In the genomic region with DNA sequence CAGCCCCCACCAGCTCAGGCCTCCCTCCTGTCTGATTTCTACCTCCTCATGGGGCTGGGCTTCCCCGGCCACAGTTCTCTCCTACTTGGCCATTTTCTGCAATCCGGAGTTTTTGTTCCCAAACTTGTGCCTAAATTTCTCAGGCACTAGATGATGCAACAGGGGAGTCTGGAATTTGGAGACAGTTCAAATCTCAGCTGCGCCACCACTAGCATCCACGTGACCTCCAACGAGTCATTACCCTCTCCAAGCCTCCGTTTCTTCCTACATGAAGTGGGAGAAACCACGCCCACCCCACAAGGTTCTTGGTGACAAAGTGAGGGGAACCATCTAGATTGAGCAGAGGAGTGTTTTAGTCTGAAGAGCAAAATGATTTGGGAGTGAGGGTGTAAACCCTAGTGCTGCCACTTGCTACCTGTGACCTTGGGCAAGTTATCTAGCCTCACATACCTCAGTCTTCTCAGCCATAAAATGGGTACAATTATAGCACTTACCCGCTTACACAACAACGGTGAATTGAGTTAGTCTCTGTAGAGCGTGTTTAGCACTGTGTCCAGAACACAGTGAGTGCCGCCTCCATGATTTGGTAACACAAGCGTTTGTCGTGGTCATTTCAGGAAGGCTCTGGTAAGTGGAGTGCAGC, we compare ENCODE assay signal across 15 cellular contexts.
A peak's percentile ranks its signal among the peaks of the same experiment; 100 is the strongest.
DNase-seq lines count a peak whose midpoint lies in the region; ATAC-seq, FAIRE-seq and TF ChIP-seq lines count a peak whose summit lies in the region.
"Had no signal": no experiment of that assay in that cellular context is flagged by ENCODE, and none has a peak within 500 bp of the region (broad histone marks: within the 10 kb centered on the region; RNA-seq: fewer than 3 reads in every experiment).

No MANE protein-coding gene starts in this region.

- FAIRE-seq in astrocyte (lab: Jason Lieb, UNC): peak; percentile 50

- H3K4me1 ChIP-seq in breast epithelium: peaks cover 4% of the 10 kb centered on the region in 2 donors
- H3K4me1 ChIP-seq in astrocyte (ENCODE audit: insufficient read depth, low read length): peaks cover 16% of the 10 kb centered on the region
- H3K4me1 ChIP-seq in tibial artery: peaks cover 0 to 27% (median 16%) of the 10 kb centered on the region in 4 donors
- H3K4me1 ChIP-seq: neural progenitor cell had no signal

- peak overlapping the region; percentile 9 for H2AFZ ChIP-seq in astrocyte (ENCODE audit: low read depth, low read length)
- H2AFZ ChIP-seq: neural progenitor cell had no signal

- H3K9ac ChIP-seq in astrocyte (ENCODE audit: low read length): no peak overlapping the region
- H3K9ac ChIP-seq: neural progenitor cell had no signal

- H3K36me3 ChIP-seq in breast epithelium: no peaks in the 10 kb centered on the region
- no peaks in the 10 kb centered on the region for H3K36me3 ChIP-seq in astrocyte (ENCODE audit: insufficient read depth, low read length)
- no peaks in the 10 kb centered on the region for H3K36me3 ChIP-seq in tibial artery
- H3K36me3 ChIP-seq: neural progenitor cell had no signal

- H3K27me3 ChIP-seq in breast epithelium: no peaks in the 10 kb centered on the region
- no peaks in the 10 kb centered on the region for H3K27me3 ChIP-seq in astrocyte (ENCODE audit: insufficient read depth, low read length)
- no peaks in the 10 kb centered on the region for H3K27me3 ChIP-seq in tibial artery

- H3K4me2 ChIP-seq in astrocyte (ENCODE audit: low read length): no peak overlapping the region
- H3K4me2 ChIP-seq: neural progenitor cell had no signal

- H4K20me1 ChIP-seq in astrocyte (ENCODE audit: insufficient read depth, low read length): no peaks in the 10 kb centered on the region

- no peak overlapping the region for H3K27ac ChIP-seq in breast epithelium
- no peak overlapping the region for H3K27ac ChIP-seq in astrocyte (ENCODE audit: low read depth, low read length)
- H3K27ac ChIP-seq in tibial artery: peak overlapping the region in 1 of 2 donors; percentile 36
- H3K27ac ChIP-seq: neural progenitor cell had no signal

- no peak for ATAC-seq in HG03097 (IDR thresholded peaks at IDR 0.05; ENCODE audit: low FRiP score, unreplicated experiment)

- TF ChIP-seq CTCF in MCF 10A (IDR thresholded peaks at IDR 0.05; ENCODE audit: unreplicated experiment): no peak
- no peak for TF ChIP-seq CTCF in breast epithelium (IDR thresholded peaks at IDR 0.05)
- TF ChIP-seq CTCF in astrocyte (IDR thresholded peaks at IDR 0.05; ENCODE audit: insufficient read depth, low read depth, low read length): no peak
- TF ChIP-seq CTCF in tibial artery (IDR thresholded peaks at IDR 0.05): no peak

- no peaks in the 10 kb centered on the region for H3K9me3 Mint-ChIP-seq in MCF 10A (ENCODE audit: unreplicated experiment)
- peaks cover 3% of the 10 kb centered on the region for H3K9me3 Mint-ChIP-seq in astrocyte (ENCODE audit: unreplicated experiment)
- H3K9me3 Mint-ChIP-seq: neural progenitor cell; T-helper 1 cell treated with Interleukin-12 subunit alpha and Interleukin-12 subunit beta and Interleukin-4 antibody, amounts not matched to agents 30 μg/mL and 1 μg/mL, for 36 hours had no signal

- TF ChIP-seq POLR2A in breast epithelium (IDR thresholded peaks at IDR 0.05): no peak

- H3K27ac Mint-ChIP-seq in MCF 10A (ENCODE audit: low read depth, unreplicated experiment): peak overlapping the region; percentile 85
- peak overlapping the region; percentile 81 for H3K27ac Mint-ChIP-seq in astrocyte (ENCODE audit: unreplicated experiment)
- H3K27ac Mint-ChIP-seq: T-helper 1 cell treated with Interleukin-12 subunit alpha and Interleukin-12 subunit beta and Interleukin-4 antibody, amounts not matched to agents 30 μg/mL and 1 μg/mL, for 36 hours had no signal

- BruUV-seq in MCF 10A (replicated peaks; lab: Mats Ljungman, UMichigan): no TSS peak

- CTCF ChIA-PET in MCF 10A (lab: Yijun Ruan, JAX): interaction anchor here (0.5 to 7.1 kb wide), 13 partner anchors 10 to 361 kb away, joined by 3 to 90 read pairs (median 3); partner anchors contain the start of gene ASAP2

- H3K4me1 Mint-ChIP-seq in MCF 10A (ENCODE audit: insufficient read depth, unreplicated experiment) (peaks cover 34% of the 10 kb centered on the region), astrocyte (ENCODE audit: low read depth, unreplicated experiment) (peaks cover 22% of the 10 kb centered on the region)

- H3K4me3 Mint-ChIP-seq in MCF 10A (ENCODE audit: unreplicated experiment) (peak overlapping the region; percentile 49), astrocyte (ENCODE audit: unreplicated experiment) (no peak overlapping the region)
- H3K4me3 Mint-ChIP-seq: neural progenitor cell; T-helper 1 cell treated with Interleukin-12 subunit alpha and Interleukin-12 subunit beta and Interleukin-4 antibody, amounts not matched to agents 30 μg/mL and 1 μg/mL, for 36 hours had no signal

- H3K4me3 ChIP-seq in breast epithelium: peak overlapping the region in 1 of 3 donors; percentile 29
- H3K4me3 ChIP-seq in astrocyte (ENCODE audit: insufficient read depth, low read depth, low read length): no peak overlapping the region
- no peak overlapping the region for H3K4me3 ChIP-seq in tibial artery
- H3K4me3 ChIP-seq: neural progenitor cell had no signal

- H3K36me3 Mint-ChIP-seq in MCF 10A (ENCODE audit: insufficient read depth, unreplicated experiment) (no peaks in the 10 kb centered on the region), astrocyte (ENCODE audit: low read depth, unreplicated experiment) (no peaks in the 10 kb centered on the region)
- H3K36me3 Mint-ChIP-seq: neural progenitor cell had no signal

- no peaks in the 10 kb centered on the region for H3K79me2 ChIP-seq in astrocyte (ENCODE audit: insufficient read depth, low read length)

- intact Hi-C loops in MCF 10A (cut with micrococcal nuclease) (loop anchor here (2.0 to 10.0 kb wide), 2 partner anchors 142 to 410 kb away; partner anchors contain the start of gene ADAM17), breast epithelium (cut with DNase I; ENCODE audit: low total_unique reads) (loop anchor here (10.0 kb wide), 1 partner anchor 200 kb away; no protein-coding TSS in a partner anchor), tibial artery (cut with DNase I; ENCODE audit: low total_unique reads) (loop anchor here (5.0 kb wide), 1 partner anchor 52 kb away; no protein-coding TSS in a partner anchor)

- POLR2A ChIA-PET in MCF 10A (lab: Yijun Ruan, JAX): interaction anchor here (0.6 to 2.9 kb wide), 19 partner anchors 20 to 636 kb away, joined by 3 to 25 read pairs (median 4); partner anchors contain the start of genes ASAP2, CPSF3 and ITGB1BP1

- H3K27me3 Mint-ChIP-seq in MCF 10A (ENCODE audit: insufficient read depth, unreplicated experiment): no peaks in the 10 kb centered on the region
- peaks cover 15% of the 10 kb centered on the region for H3K27me3 Mint-ChIP-seq in astrocyte (ENCODE audit: low read depth, unreplicated experiment)

- DNase-seq in MCF 10A (ENCODE audit: unreplicated experiment) (peak; percentile 86), breast epithelium (ENCODE audit: low spot score in 2 of 2) (no peak), astrocyte (ENCODE audit: low read depth) (peak; percentile 58), iris pigment epithelial cell (ENCODE audit: low read depth) (peak; percentile 42), tibial artery (peak; percentile 62 to 80), DMS153 (lab: John Stamatoyannopoulos, UW) (no peak), NCI-H526 treated with DMSO at 0.1 percent for 48 hours (lab: John Stamatoyannopoulos, UW) (no peak)
- DNase-seq: 8988T; activated CD4-positive, alpha-beta T cell treated with anti-CD3 and anti-CD28 coated beads for 48 hours; DMS79 treated with DMSO at 0.1 percent for 48 hours; islet precursor cell; Karpas-422 had no signal

- no peaks in the 10 kb centered on the region for H3K9me3 ChIP-seq in breast epithelium
- no peaks in the 10 kb centered on the region for H3K9me3 ChIP-seq in astrocyte (ENCODE audit: insufficient read depth, low read depth, low read length)
- H3K9me3 ChIP-seq in tibial artery: no peaks in the 10 kb centered on the region

Comparison
In these comparisons a context has a peak if more than half of its experiments do, and no peak if none do; other contexts are left out.
1. DNase-seq: peak in MCF 10A (single experiment), astrocyte (single experiment), iris pigment epithelial cell (single experiment) and tibial artery (2 of 2); none in breast epithelium (0 of 2), DMS153 (single experiment) and NCI-H526 treated with DMSO at 0.1 percent for 48 hours (single experiment).